Comparison of ENCODE assay signal across 1 cellular context in the genomic region with DNA sequence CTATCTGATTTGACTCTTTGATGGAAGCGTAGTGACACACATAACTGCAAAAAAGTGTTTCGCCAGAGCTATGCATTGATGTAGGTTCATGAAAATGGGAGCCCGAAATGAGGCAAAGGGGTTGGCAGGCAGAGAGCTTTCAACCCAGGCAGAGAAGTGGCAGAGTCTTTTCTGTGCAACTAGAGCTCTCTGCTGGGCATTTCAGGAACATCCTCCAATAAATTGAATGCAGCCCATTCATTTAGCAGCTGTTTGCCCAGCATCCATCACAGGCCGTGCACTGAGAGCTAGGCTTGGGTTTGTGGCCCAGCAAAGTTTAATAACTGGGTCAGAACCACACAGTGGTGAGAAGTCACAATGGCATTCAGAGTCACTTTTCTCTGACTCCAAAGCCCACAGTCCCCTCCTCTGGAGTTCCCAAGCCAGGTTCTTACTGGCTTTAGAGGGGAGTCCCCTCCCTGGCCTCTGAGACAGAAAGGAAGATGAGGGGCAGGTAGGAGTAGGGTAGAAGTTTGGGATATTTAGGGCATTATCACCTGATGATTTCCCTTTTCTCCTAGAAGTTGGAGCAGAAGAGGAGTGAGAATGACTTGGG.
TF ChIP-seq lines count a peak whose summit lies in the region.

No MANE protein-coding gene starts in this region.

TF ChIP-seq in SK-N-SH treated with all-trans-retinoic acid at 6 μM for 48 hours, 23 proteins besides CTCF, POLR2A, EP300 and RAD21 (continued from another document):
- TF ChIP-seq, protein P1, sequence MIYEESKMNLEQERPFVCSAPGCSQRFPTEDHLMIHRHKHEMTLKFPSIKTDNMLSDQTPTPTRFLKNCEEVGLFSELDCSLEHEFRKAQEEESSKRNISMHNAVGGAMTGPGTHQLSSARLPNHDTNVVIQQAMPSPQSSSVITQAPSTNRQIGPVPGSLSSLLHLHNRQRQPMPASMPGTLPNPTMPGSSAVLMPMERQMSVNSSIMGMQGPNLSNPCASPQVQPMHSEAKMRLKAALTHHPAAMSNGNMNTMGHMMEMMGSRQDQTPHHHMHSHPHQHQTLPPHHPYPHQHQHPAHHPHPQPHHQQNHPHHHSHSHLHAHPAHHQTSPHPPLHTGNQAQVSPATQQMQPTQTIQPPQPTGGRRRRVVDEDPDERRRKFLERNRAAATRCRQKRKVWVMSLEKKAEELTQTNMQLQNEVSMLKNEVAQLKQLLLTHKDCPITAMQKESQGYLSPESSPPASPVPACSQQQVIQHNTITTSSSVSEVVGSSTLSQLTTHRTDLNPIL (CRISPR knock-in tag; IDR thresholded peaks at IDR 0.05; ENCODE audit: low read depth), result no peak
- TF ChIP-seq ISL1 (CRISPR knock-in tag; IDR thresholded peaks at IDR 0.05) (no peak), BACH2 (CRISPR knock-in tag; IDR thresholded peaks at IDR 0.05; ENCODE audit: borderline replicate concordance) (no peak), GLIS3 (CRISPR knock-in tag; IDR thresholded peaks at IDR 0.05) (no peak), TOX (CRISPR knock-in tag; IDR thresholded peaks at IDR 0.05; ENCODE audit: borderline replicate concordance) (no peak)
